Comparison of ENCODE assay signal across 4 cellular contexts in the genomic region with DNA sequence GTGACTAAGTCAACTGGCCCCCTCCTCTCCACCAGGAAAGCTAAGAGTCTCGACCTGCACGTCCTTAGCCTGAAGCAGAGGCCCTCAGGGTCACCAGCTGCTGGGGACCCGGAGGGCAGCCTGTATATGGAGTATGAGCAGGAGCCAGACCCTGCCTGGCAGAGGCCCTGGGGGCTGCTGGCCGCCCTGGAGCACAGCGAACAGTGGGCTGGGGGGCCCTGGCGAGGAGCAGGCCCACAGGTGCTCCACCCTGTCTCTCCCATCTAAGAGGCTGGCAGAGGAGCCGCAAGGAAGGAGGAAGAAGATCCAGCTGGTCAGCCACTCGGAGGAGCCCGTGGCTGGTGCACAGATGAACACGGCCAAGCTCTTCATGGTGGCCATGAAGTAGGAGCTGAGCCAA.
"Had no signal": no experiment of that assay in that cellular context is flagged by ENCODE, and none has a peak within 500 bp of the region (broad histone marks: within the 10 kb centered on the region; RNA-seq: fewer than 3 reads in every experiment).

No MANE protein-coding gene starts in this region.

- H3K4me3 ChIP-seq: GM23338, K562 had no signal

- ATAC-seq: GM23338 had no signal

- H3K4me2 ChIP-seq: GM23338 had no signal

- DNase-seq: HCEC 1CT, IMR-90 had no signal

- H2AFZ ChIP-seq: GM23338 had no signal
